1 cellular context compared by ENCODE assay signal in the genomic region with DNA sequence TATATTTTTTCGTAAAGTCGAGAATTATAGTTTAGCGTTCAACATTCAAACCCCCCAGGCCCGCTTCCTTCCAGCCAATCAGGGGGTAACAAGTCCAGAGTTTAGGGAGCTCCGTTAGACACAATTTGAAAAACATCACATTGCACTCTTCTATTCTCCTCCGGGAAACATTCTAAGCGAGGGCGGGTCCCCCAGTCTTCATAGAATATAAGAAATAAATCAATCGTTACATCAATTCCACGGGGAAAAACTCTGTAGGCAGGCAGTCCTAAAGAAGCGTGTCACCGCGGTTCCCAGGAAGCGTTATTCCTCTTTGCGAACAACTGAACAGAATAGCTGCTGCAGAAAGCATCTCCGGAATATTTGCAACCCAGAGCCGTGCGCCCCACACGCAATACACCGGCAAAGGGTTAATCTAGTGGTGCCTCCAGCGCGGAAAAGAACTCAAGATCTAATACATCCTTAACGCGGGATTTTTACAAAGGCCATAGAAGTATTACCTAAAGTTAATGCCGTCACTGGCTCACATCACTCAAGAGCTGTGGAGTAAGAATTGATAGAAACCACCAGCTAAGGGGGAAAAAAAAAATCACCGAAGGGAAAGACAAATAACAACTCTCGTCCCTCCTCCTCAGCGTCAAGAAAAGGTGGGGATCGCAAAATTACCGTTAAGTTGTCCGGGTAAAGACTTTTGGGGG.
A peak's percentile ranks its signal among the peaks of the same experiment; 100 is the strongest.
TF ChIP-seq lines count a peak whose summit lies in the region.

No MANE protein-coding gene starts in this region.

TF ChIP-seq in HepG2, 621 proteins besides CTCF, POLR2A, EP300 and RAD21 (continued from another document and continues in another):
- TF ChIP-seq, protein P1, sequence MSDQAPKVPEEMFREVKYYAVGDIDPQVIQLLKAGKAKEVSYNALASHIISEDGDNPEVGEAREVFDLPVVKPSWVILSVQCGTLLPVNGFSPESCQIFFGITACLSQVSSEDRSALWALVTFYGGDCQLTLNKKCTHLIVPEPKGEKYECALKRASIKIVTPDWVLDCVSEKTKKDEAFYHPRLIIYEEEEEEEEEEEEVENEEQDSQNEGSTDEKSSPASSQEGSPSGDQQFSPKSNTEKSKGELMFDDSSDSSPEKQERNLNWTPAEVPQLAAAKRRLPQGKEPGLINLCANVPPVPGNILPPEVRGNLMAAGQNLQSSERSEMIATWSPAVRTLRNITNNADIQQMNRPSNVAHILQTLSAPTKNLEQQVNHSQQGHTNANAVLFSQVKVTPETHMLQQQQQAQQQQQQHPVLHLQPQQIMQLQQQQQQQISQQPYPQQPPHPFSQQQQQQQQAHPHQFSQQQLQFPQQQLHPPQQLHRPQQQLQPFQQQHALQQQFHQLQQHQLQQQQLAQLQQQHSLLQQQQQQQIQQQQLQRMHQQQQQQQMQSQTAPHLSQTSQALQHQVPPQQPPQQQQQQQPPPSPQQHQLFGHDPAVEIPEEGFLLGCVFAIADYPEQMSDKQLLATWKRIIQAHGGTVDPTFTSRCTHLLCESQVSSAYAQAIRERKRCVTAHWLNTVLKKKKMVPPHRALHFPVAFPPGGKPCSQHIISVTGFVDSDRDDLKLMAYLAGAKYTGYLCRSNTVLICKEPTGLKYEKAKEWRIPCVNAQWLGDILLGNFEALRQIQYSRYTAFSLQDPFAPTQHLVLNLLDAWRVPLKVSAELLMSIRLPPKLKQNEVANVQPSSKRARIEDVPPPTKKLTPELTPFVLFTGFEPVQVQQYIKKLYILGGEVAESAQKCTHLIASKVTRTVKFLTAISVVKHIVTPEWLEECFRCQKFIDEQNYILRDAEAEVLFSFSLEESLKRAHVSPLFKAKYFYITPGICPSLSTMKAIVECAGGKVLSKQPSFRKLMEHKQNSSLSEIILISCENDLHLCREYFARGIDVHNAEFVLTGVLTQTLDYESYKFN (CRISPR knock-in tag; conservative IDR thresholded peaks at IDR 0.05): no peak
- TF ChIP-seq ZMYM3 (CRISPR knock-in tag; IDR thresholded peaks at IDR 0.05) (no peak), XRCC5 (optimal IDR thresholded peaks at IDR 0.05; ENCODE audit: low read length) (no peak), EHMT2 (IDR thresholded peaks at IDR 0.05; ENCODE audit: borderline replicate concordance, low read depth, low read length) (no peak), ZNF12 (CRISPR knock-in tag; IDR thresholded peaks at IDR 0.05) (peak; percentile 88), HHEX (CRISPR knock-in tag; IDR thresholded peaks at IDR 0.05) (no peak), ZNF652 (CRISPR knock-in tag; IDR thresholded peaks at IDR 0.05; ENCODE audit: borderline replicate concordance, low read depth) (peak; percentile 90), ZNF572 (CRISPR knock-in tag; IDR thresholded peaks at IDR 0.05) (no peak), ZSCAN12 (CRISPR knock-in tag; IDR thresholded peaks at IDR 0.05) (no peak), NR2C2 (CRISPR knock-in tag; IDR thresholded peaks at IDR 0.05; ENCODE audit: borderline replicate concordance) (no peak), SAP130 (CRISPR knock-in tag; IDR thresholded peaks at IDR 0.05; ENCODE audit: low read depth) (peak; percentile 66), GABPB1 (CRISPR knock-in tag; IDR thresholded peaks at IDR 0.05) (no peak), ZKSCAN8 (CRISPR knock-in tag; IDR thresholded peaks at IDR 0.05; ENCODE audit: borderline replicate concordance) (no peak), MEF2D (CRISPR knock-in tag; IDR thresholded peaks at IDR 0.05) (no peak), SP5 (CRISPR knock-in tag; IDR thresholded peaks at IDR 0.05; ENCODE audit: borderline replicate concordance, low read depth) (no peak), NR2F1 (CRISPR knock-in tag; IDR thresholded peaks at IDR 0.05) (no peak)
- TF ChIP-seq, protein P2, sequence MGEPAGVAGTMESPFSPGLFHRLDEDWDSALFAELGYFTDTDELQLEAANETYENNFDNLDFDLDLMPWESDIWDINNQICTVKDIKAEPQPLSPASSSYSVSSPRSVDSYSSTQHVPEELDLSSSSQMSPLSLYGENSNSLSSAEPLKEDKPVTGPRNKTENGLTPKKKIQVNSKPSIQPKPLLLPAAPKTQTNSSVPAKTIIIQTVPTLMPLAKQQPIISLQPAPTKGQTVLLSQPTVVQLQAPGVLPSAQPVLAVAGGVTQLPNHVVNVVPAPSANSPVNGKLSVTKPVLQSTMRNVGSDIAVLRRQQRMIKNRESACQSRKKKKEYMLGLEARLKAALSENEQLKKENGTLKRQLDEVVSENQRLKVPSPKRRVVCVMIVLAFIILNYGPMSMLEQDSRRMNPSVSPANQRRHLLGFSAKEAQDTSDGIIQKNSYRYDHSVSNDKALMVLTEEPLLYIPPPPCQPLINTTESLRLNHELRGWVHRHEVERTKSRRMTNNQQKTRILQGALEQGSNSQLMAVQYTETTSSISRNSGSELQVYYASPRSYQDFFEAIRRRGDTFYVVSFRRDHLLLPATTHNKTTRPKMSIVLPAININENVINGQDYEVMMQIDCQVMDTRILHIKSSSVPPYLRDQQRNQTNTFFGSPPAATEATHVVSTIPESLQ (CRISPR knock-in tag; conservative IDR thresholded peaks at IDR 0.05): no peak
- TF ChIP-seq, protein P3, sequence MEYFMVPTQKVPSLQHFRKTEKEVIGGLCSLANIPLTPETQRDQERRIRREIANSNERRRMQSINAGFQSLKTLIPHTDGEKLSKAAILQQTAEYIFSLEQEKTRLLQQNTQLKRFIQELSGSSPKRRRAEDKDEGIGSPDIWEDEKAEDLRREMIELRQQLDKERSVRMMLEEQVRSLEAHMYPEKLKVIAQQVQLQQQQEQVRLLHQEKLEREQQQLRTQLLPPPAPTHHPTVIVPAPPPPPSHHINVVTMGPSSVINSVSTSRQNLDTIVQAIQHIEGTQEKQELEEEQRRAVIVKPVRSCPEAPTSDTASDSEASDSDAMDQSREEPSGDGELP (IDR thresholded peaks at IDR 0.05; ENCODE audit: borderline replicate concordance, low read depth): no peak
- TF ChIP-seq, protein P4, sequence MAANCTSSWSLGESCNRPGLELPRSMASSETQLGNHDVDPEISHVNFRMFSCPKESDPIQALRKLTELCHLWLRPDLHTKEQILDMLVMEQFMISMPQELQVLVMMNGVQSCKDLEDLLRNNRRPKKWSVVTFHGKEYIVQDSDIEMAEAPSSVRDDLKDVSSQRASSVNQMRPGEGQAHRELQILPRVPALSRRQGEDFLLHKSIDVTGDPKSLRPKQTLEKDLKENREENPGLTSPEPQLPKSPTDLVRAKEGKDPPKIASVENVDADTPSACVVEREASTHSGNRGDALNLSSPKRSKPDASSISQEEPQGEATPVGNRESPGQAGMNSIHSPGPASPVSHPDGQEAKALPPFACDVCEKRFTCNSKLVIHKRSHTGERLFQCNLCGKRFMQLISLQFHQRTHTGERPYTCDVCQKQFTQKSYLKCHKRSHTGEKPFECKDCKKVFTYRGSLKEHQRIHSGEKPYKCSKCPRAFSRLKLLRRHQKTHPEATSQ (CRISPR knock-in tag; IDR thresholded peaks at IDR 0.05; ENCODE audit: borderline replicate concordance): no peak
- TF ChIP-seq, protein P5, sequence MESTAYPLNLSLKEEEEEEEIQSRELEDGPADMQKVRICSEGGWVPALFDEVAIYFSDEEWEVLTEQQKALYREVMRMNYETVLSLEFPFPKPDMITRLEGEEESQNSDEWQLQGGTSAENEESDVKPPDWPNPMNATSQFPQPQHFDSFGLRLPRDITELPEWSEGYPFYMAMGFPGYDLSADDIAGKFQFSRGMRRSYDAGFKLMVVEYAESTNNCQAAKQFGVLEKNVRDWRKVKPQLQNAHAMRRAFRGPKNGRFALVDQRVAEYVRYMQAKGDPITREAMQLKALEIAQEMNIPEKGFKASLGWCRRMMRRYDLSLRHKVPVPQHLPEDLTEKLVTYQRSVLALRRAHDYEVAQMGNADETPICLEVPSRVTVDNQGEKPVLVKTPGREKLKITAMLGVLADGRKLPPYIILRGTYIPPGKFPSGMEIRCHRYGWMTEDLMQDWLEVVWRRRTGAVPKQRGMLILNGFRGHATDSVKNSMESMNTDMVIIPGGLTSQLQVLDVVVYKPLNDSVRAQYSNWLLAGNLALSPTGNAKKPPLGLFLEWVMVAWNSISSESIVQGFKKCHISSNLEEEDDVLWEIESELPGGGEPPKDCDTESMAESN (CRISPR knock-in tag; conservative IDR thresholded peaks at IDR 0.05): no peak
- TF ChIP-seq, protein P6, sequence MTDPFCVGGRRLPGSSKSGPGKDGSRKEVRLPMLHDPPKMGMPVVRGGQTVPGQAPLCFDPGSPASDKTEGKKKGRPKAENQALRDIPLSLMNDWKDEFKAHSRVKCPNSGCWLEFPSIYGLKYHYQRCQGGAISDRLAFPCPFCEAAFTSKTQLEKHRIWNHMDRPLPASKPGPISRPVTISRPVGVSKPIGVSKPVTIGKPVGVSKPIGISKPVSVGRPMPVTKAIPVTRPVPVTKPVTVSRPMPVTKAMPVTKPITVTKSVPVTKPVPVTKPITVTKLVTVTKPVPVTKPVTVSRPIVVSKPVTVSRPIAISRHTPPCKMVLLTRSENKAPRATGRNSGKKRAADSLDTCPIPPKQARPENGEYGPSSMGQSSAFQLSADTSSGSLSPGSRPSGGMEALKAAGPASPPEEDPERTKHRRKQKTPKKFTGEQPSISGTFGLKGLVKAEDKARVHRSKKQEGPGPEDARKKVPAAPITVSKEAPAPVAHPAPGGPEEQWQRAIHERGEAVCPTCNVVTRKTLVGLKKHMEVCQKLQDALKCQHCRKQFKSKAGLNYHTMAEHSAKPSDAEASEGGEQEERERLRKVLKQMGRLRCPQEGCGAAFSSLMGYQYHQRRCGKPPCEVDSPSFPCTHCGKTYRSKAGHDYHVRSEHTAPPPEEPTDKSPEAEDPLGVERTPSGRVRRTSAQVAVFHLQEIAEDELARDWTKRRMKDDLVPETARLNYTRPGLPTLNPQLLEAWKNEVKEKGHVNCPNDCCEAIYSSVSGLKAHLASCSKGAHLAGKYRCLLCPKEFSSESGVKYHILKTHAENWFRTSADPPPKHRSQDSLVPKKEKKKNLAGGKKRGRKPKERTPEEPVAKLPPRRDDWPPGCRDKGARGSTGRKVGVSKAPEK (CRISPR knock-in tag; IDR thresholded peaks at IDR 0.05; ENCODE audit: borderline replicate concordance): 0 out of 2 replicates have a peak, but pooled peaks have one; percentile 20
- TF ChIP-seq, protein P7, sequence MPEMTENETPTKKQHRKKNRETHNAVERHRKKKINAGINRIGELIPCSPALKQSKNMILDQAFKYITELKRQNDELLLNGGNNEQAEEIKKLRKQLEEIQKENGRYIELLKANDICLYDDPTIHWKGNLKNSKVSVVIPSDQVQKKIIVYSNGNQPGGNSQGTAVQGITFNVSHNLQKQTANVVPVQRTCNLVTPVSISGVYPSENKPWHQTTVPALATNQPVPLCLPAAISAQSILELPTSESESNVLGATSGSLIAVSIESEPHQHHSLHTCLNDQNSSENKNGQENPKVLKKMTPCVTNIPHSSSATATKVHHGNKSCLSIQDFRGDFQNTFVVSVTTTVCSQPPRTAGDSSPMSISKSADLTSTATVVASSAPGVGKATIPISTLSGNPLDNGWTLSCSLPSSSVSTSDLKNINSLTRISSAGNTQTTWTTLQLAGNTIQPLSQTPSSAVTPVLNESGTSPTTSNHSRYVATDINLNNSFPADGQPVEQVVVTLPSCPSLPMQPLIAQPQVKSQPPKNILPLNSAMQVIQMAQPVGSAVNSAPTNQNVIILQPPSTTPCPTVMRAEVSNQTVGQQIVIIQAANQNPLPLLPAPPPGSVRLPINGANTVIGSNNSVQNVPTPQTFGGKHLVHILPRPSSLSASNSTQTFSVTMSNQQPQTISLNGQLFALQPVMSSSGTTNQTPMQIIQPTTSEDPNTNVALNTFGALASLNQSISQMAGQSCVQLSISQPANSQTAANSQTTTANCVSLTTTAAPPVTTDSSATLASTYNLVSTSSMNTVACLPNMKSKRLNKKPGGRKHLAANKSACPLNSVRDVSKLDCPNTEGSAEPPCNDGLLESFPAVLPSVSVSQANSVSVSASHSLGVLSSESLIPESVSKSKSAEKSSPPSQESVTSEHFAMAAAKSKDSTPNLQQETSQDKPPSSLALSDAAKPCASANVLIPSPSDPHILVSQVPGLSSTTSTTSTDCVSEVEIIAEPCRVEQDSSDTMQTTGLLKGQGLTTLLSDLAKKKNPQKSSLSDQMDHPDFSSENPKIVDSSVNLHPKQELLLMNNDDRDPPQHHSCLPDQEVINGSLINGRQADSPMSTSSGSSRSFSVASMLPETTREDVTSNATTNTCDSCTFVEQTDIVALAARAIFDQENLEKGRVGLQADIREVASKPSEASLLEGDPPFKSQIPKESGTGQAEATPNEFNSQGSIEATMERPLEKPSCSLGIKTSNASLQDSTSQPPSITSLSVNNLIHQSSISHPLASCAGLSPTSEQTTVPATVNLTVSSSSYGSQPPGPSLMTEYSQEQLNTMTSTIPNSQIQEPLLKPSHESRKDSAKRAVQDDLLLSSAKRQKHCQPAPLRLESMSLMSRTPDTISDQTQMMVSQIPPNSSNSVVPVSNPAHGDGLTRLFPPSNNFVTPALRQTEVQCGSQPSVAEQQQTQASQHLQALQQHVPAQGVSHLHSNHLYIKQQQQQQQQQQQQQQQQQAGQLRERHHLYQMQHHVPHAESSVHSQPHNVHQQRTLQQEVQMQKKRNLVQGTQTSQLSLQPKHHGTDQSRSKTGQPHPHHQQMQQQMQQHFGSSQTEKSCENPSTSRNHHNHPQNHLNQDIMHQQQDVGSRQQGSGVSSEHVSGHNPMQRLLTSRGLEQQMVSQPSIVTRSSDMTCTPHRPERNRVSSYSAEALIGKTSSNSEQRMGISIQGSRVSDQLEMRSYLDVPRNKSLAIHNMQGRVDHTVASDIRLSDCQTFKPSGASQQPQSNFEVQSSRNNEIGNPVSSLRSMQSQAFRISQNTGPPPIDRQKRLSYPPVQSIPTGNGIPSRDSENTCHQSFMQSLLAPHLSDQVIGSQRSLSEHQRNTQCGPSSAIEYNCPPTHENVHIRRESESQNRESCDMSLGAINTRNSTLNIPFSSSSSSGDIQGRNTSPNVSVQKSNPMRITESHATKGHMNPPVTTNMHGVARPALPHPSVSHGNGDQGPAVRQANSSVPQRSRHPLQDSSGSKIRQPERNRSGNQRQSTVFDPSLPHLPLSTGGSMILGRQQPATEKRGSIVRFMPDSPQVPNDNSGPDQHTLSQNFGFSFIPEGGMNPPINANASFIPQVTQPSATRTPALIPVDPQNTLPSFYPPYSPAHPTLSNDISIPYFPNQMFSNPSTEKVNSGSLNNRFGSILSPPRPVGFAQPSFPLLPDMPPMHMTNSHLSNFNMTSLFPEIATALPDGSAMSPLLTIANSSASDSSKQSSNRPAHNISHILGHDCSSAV (CRISPR knock-in tag; IDR thresholded peaks at IDR 0.05; ENCODE audit: borderline replicate concordance): no peak
- TF ChIP-seq, protein P8, sequence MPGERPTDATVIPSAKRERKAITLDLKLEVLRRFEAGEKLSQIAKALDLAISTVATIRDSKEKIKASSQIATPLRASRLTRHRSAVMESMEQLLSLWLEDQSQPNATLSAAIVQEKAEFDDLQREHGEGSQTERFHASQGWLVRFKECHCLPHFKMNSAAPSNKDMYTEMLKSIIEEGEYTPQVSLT (CRISPR knock-in tag; IDR thresholded peaks at IDR 0.05; ENCODE audit: borderline replicate concordance, low read depth): no peak
- TF ChIP-seq, protein P9, sequence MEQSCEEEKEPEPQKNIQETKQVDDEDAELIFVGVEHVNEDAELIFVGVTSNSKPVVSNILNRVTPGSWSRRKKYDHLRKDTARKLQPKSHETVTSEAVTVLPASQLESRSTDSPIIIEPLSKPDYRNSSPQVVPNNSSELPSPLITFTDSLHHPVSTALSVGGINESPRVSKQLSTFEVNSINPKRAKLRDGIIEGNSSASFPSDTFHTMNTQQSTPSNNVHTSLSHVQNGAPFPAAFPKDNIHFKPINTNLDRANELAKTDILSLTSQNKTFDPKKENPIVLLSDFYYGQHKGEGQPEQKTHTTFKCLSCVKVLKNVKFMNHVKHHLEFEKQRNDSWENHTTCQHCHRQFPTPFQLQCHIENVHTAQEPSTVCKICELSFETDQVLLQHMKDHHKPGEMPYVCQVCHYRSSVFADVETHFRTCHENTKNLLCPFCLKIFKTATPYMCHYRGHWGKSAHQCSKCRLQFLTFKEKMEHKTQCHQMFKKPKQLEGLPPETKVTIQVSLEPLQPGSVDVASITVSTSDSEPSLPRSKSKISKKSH (CRISPR knock-in tag; IDR thresholded peaks at IDR 0.05; ENCODE audit: borderline replicate concordance): no peak
